ENCODE assay signal across 10 cellular contexts in the genomic region with DNA sequence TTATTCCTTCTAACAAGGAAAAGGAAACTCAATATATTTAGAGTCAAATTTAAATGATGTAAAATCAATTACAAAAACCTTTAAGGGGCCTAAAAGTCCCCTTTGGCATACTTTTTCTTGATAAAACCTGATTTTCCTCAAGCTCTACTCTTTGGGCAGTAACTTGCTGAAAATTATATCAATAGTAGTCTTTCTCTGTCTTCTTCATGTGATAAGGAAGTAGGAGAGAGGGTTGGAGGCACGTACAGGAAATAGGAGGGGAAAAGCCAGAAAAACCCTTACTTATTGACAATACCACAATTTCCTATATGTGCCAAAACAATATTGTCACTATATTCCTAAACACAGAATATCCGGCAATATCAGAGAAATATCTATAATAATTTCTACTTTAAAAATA. TPM values are rescaled to one million over a fixed set of nuclear protein-coding genes. Genes with fewer than 3 reads are reported as not detected.
A peak's percentile ranks its signal among the peaks of the same experiment; 100 is the strongest.
DNase-seq lines count a peak whose midpoint lies in the region; ATAC-seq, FAIRE-seq and TF ChIP-seq lines count a peak whose summit lies in the region.
"Had no signal": no experiment of that assay in that cellular context is flagged by ENCODE, and none has a peak within 500 bp of the region (broad histone marks: within the 10 kb centered on the region; RNA-seq: fewer than 3 reads in every experiment).

No MANE protein-coding gene starts in this region.

- no peaks in the 10 kb centered on the region for H3K27me3 ChIP-seq in OCI-LY3 (ENCODE audit: low read depth, low read length)
- H3K27me3 ChIP-seq: right lobe of liver had no signal

- no peak overlapping the region for H2AFZ ChIP-seq in OCI-LY3 (ENCODE audit: low read depth, low read length)

- peaks cover 42% of the 10 kb centered on the region for H3K36me3 ChIP-seq in OCI-LY3 (replicated peaks; ENCODE audit: low read depth, low read length)
- H3K36me3 ChIP-seq: right lobe of liver had no signal

- peaks cover 91% of the 10 kb centered on the region for H4K20me1 ChIP-seq in OCI-LY3 (ENCODE audit: insufficient read depth, low read length)

- H3K4me2 ChIP-seq in OCI-LY3 (ENCODE audit: low read length), result peak overlapping the region; percentile 83

- no peaks in the 10 kb centered on the region for H3K9me3 Mint-ChIP-seq in stimulated activated naive B cell treated with anti-CD40 and anti-IgM and Interleukin-4, amounts not matched to agents 10 μg/mL and 1 μg/mL and 100 μg/mL, for 72 hours

- H3K4me1 ChIP-seq in OCI-LY3 (ENCODE audit: low read length), result peaks cover 89% of the 10 kb centered on the region
- H3K4me1 ChIP-seq: right lobe of liver had no signal

- ATAC-seq in stimulated activated naive B cell treated with anti-CD40 and anti-IgM and Interleukin-4, amounts not matched to agents 10 μg/mL and 1 μg/mL and 100 μg/mL, for 72 hours (replicated peaks), result no peak
- ATAC-seq in GM21367 (IDR thresholded peaks at IDR 0.05; ENCODE audit: unreplicated experiment), result no peak

- peak overlapping the region; percentile 79 for H3K27ac ChIP-seq in OCI-LY3 (ENCODE audit: low read length)
- peak overlapping the region; percentile 64 for H3K27ac ChIP-seq in caudate nucleus (ENCODE audit: low read depth, low read length)

- H3K4me3 ChIP-seq in OCI-LY3 (ENCODE audit: low read length), result peak overlapping the region; percentile 71
- H3K4me3 ChIP-seq: right lobe of liver had no signal

- no peak for TF ChIP-seq POLR2A in GM12891 (IDR thresholded peaks at IDR 0.05; ENCODE audit: low read depth, low read length)

- H3K4me1 Mint-ChIP-seq in stimulated activated naive B cell treated with anti-CD40 and anti-IgM and Interleukin-4, amounts not matched to agents 10 μg/mL and 1 μg/mL and 100 μg/mL, for 72 hours, result peaks cover 52 to 90% of the 10 kb centered on the region in 2 donors

- peak overlapping the region; percentile 66 to 80 for H3K4me3 Mint-ChIP-seq in stimulated activated naive B cell treated with anti-CD40 and anti-IgM and Interleukin-4, amounts not matched to agents 10 μg/mL and 1 μg/mL and 100 μg/mL, for 72 hours

- peak overlapping the region; percentile 61 for H3K9ac ChIP-seq in OCI-LY3 (ENCODE audit: low read length)

- H3K27me3 Mint-ChIP-seq in stimulated activated naive B cell treated with anti-CD40 and anti-IgM and Interleukin-4, amounts not matched to agents 10 μg/mL and 1 μg/mL and 100 μg/mL, for 72 hours, result no peaks in the 10 kb centered on the region

- peaks cover 100% of the 10 kb centered on the region for H3K79me2 ChIP-seq in OCI-LY3 (ENCODE audit: low read length)

- no peaks in the 10 kb centered on the region for H3K9me3 ChIP-seq in OCI-LY3 (ENCODE audit: insufficient read depth, low read length)
- H3K9me3 ChIP-seq: right lobe of liver had no signal

- DNase-seq in GM12891 (ENCODE audit: insufficient read length, low spot score), result no peak
- no peak for DNase-seq in caudate nucleus (lab: John Stamatoyannopoulos, UW)
- no peak for DNase-seq in stimulated activated naive B cell treated with anti-CD40 and anti-IgM and Interleukin-4, amounts not matched to agents 10 μg/mL and 1 μg/mL and 100 μg/mL, for 72 hours
- DNase-seq in NCI-H2171 treated with DMSO at 0.1 percent for 48 hours (lab: John Stamatoyannopoulos, UW), result no peak
- no peak for DNase-seq in GM10266 (ENCODE audit: extremely low spot score)
- DNase-seq: DMS79, glutamatergic neuron, right lobe of liver had no signal

- FAIRE-seq in GM12891 (lab: Jason Lieb, UNC), result peak; percentile 58

- peaks cover 20 to 38% of the 10 kb centered on the region in 2 donors for H3K36me3 Mint-ChIP-seq in stimulated activated naive B cell treated with anti-CD40 and anti-IgM and Interleukin-4, amounts not matched to agents 10 μg/mL and 1 μg/mL and 100 μg/mL, for 72 hours

- TF ChIP-seq CTCF in OCI-LY3 (IDR thresholded peaks at IDR 0.05; ENCODE audit: low read depth, low read length), result no peak
- no peak for TF ChIP-seq CTCF in GM10266 (IDR thresholded peaks at IDR 0.05; ENCODE audit: control insufficient read depth, insufficient read depth, low read depth, missing control alignments)

- peak overlapping the region; percentile 95 for H3K27ac Mint-ChIP-seq in stimulated activated naive B cell treated with anti-CD40 and anti-IgM and Interleukin-4, amounts not matched to agents 10 μg/mL and 1 μg/mL and 100 μg/mL, for 72 hours

TF ChIP-seq in GM12891, 5 proteins besides CTCF, POLR2A, EP300 and RAD21:
- TF ChIP-seq POLR2AphosphoS5 (IDR thresholded peaks at IDR 0.05; ENCODE audit: low read depth, low read length) (no peak), PAX5 (IDR thresholded peaks at IDR 0.05; ENCODE audit: insufficient read depth, low read length, severe bottlenecking) (no peak), SPI1 (IDR thresholded peaks at IDR 0.05; ENCODE audit: low read depth, low read length) (no peak), TAF1 (IDR thresholded peaks at IDR 0.05; ENCODE audit: low read depth, low read length) (no peak), POU2F2 (IDR thresholded peaks at IDR 0.05; ENCODE audit: low read depth, low read length) (no peak)

RNA-seq across cellular contexts. Expression of a gene that starts 9.6 kb away (rescaled TPM):
- polyA plus RNA-seq in GM12891 (2012; ENCODE audit: low read depth, missing spikeins), result 58.4 TPM
